In the genomic region with DNA sequence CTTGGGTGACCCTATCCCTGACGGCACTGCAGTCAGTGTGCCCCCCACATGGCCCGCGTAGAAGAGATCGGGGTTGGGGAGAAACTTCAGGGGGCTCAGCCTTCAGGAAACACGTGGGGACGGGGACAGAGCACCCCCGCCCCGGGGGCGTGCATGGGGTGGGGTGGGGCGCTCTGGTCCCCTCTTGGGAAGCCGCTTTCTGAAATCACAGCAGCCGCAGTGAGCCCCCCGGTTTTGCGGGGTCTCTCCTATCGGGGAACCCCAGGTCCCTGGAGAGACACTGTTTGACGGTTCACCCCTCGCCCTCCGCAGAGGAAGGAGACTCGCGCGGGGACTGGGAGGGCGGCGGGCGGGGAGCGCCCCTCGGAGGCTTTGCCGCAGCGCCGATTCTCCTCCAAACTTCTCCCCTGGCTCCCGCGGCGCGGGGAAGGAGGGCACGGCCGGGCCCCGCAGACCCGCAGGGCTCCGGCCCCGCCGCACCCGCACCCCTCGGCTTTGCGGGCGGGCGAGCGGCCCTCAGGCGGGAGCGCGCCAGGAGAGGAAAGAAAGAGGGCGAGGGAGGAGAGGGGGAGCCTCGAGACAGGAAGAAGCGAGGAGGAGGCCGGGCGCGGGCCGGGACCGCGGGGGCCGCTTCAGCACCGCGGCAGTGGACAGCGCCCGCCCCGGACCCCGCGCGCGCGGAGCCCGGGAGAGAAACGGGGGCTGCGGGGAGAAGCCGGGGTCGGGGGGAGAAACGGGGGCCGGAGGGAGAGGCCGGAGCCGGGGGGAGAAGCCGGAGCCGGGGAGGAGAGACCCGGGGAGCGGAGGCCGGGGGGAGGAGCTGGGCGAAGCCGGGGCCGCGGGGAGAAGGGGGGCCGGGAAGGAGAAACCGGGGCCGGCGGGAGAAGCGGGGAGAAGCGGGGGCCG, we compare ENCODE assay signal across 8 cellular contexts. TPM values are rescaled to one million over a fixed set of nuclear protein-coding genes. Genes with fewer than 3 reads are reported as not detected.
DNase-seq lines count a peak whose midpoint lies in the region; ATAC-seq, FAIRE-seq and TF ChIP-seq lines count a peak whose summit lies in the region.

No MANE protein-coding gene starts in this region.

- no peak overlapping the region for H3K4me3 ChIP-seq in CD4-positive, CD25-positive, alpha-beta regulatory T cell (ENCODE audit: low read depth, low read length)
- H3K4me3 ChIP-seq in bronchial epithelial cell (ENCODE audit: low read depth, low read length) (peak overlapping the region; percentile 17), liver (ENCODE audit: low read depth in 1 of 3, low read length in 3 of 3) (peak overlapping the region in 1 of 3 donors; percentile 65)

- no peak overlapping the region for H3K9ac ChIP-seq in liver (ENCODE audit: low read depth in 1 of 2, low read length in 2 of 2)

- no peaks in the 10 kb centered on the region for H3K36me3 ChIP-seq in CD4-positive, CD25-positive, alpha-beta regulatory T cell (ENCODE audit: control insufficient read depth, insufficient read depth, low read length)
- H3K36me3 ChIP-seq in bronchial epithelial cell (ENCODE audit: control insufficient read depth, insufficient read depth, low read length) (no peaks in the 10 kb centered on the region), liver (ENCODE audit: control insufficient read depth in 4 of 4, insufficient read depth in 3 of 4, low read depth in 1 of 4, low read length in 3 of 4) (no peaks in the 10 kb centered on the region)

- no peak for FAIRE-seq in bronchial epithelial cell (lab: Jason Lieb, UNC)

- peak; percentile 43 to 45 for ATAC-seq in CD4-positive, CD25-positive, alpha-beta regulatory T cell (ENCODE audit: low read depth in 2 of 2)
- ATAC-seq in GM21786 (IDR thresholded peaks at IDR 0.05; ENCODE audit: unreplicated experiment), result no peak

- 8% methylated on average over 94 of the region's 94 CpGs for WGBS in liver

- H3K27ac Mint-ChIP-seq in CD4-positive, CD25-positive, alpha-beta regulatory T cell, result no peak overlapping the region

- TF ChIP-seq RAD21 in liver (IDR thresholded peaks at IDR 0.05), result no peak

- H3K27ac ChIP-seq in CD4-positive, CD25-positive, alpha-beta regulatory T cell (ENCODE audit: insufficient read depth, low read length, poor library complexity, severe bottlenecking), result no peak overlapping the region
- no peak overlapping the region for H3K27ac ChIP-seq in liver (ENCODE audit: low read depth in 1 of 2, low read length in 2 of 2)

- no peaks in the 10 kb centered on the region for H3K27me3 ChIP-seq in CD4-positive, CD25-positive, alpha-beta regulatory T cell (ENCODE audit: control insufficient read depth, insufficient read depth, low read length)
- H3K27me3 ChIP-seq in bronchial epithelial cell (ENCODE audit: control insufficient read depth, insufficient read depth, low read length) (peaks cover 36% of the 10 kb centered on the region), liver (ENCODE audit: control insufficient read depth in 4 of 4, insufficient read depth in 4 of 4, low read length in 3 of 4) (no peaks in the 10 kb centered on the region)

- no peak for TF ChIP-seq CTCF in bronchial epithelial cell (IDR thresholded peaks at IDR 0.05; ENCODE audit: insufficient read depth, low read length, severe bottlenecking)
- no peak for TF ChIP-seq CTCF in liver (IDR thresholded peaks at IDR 0.05; ENCODE audit: low read depth, low read length, missing input control)

- H3K9me3 Mint-ChIP-seq in CD4-positive, CD25-positive, alpha-beta regulatory T cell, result peaks cover 0 to 3% (median 0%) of the 10 kb centered on the region in 7 donors

- H3K36me3 Mint-ChIP-seq in CD4-positive, CD25-positive, alpha-beta regulatory T cell, result no peaks in the 10 kb centered on the region

- peak in 1 of 3 donors; percentile 36 for DNase-seq in CD4-positive, CD25-positive, alpha-beta regulatory T cell
- DNase-seq in HuH-7 (ENCODE audit: low spot score), result peak; percentile 74
- no peak for DNase-seq in bronchial epithelial cell (ENCODE audit: low read depth)
- DNase-seq in H4 (ENCODE audit: low spot score), result no peak
- no peak for DNase-seq in NCI-H128 (lab: John Stamatoyannopoulos, UW; ENCODE audit: unreplicated experiment)
- no peak for DNase-seq in SHP77 (lab: John Stamatoyannopoulos, UW)

- H3K4me1 Mint-ChIP-seq in CD4-positive, CD25-positive, alpha-beta regulatory T cell, result peaks cover 0 to 10% (median 0%) of the 10 kb centered on the region in 4 donors

- peaks cover 18% of the 10 kb centered on the region for H3K4me1 ChIP-seq in CD4-positive, CD25-positive, alpha-beta regulatory T cell (ENCODE audit: control insufficient read depth, insufficient read depth, low read length, poor library complexity, severe bottlenecking)
- H3K4me1 ChIP-seq in liver (ENCODE audit: control insufficient read depth in 4 of 4, insufficient read depth in 4 of 4, low read length in 3 of 4), result peaks cover 2 to 12% (median 10%) of the 10 kb centered on the region in 4 donors

- H3K4me3 Mint-ChIP-seq in CD4-positive, CD25-positive, alpha-beta regulatory T cell, result peak overlapping the region in 1 of 4 donors; percentile 52

- peaks cover 36% of the 10 kb centered on the region for H3K27me3 Mint-ChIP-seq in CD4-positive, CD25-positive, alpha-beta regulatory T cell

- no peaks in the 10 kb centered on the region for H3K9me3 ChIP-seq in CD4-positive, CD25-positive, alpha-beta regulatory T cell (ENCODE audit: control insufficient read depth in 2 of 2, low read length in 2 of 2)
- no peaks in the 10 kb centered on the region for H3K9me3 ChIP-seq in liver (ENCODE audit: control insufficient read depth in 4 of 4, low read length in 3 of 4)

TF ChIP-seq in liver, 16 proteins besides CTCF, POLR2A, EP300 and RAD21:
- TF ChIP-seq, protein P1, sequence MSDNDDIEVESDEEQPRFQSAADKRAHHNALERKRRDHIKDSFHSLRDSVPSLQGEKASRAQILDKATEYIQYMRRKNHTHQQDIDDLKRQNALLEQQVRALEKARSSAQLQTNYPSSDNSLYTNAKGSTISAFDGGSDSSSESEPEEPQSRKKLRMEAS (IDR thresholded peaks at IDR 0.05), result no peak
- no peak for TF ChIP-seq SP1 (IDR thresholded peaks at IDR 0.05)
- TF ChIP-seq YY1 (IDR thresholded peaks at IDR 0.05), result no peak
- TF ChIP-seq FOXA1 (IDR thresholded peaks at IDR 0.05), result no peak
- TF ChIP-seq RXRA (IDR thresholded peaks at IDR 0.05), result no peak
- no peak for TF ChIP-seq TAF1 (conservative IDR thresholded peaks at IDR 0.05)
- TF ChIP-seq, protein P2, sequence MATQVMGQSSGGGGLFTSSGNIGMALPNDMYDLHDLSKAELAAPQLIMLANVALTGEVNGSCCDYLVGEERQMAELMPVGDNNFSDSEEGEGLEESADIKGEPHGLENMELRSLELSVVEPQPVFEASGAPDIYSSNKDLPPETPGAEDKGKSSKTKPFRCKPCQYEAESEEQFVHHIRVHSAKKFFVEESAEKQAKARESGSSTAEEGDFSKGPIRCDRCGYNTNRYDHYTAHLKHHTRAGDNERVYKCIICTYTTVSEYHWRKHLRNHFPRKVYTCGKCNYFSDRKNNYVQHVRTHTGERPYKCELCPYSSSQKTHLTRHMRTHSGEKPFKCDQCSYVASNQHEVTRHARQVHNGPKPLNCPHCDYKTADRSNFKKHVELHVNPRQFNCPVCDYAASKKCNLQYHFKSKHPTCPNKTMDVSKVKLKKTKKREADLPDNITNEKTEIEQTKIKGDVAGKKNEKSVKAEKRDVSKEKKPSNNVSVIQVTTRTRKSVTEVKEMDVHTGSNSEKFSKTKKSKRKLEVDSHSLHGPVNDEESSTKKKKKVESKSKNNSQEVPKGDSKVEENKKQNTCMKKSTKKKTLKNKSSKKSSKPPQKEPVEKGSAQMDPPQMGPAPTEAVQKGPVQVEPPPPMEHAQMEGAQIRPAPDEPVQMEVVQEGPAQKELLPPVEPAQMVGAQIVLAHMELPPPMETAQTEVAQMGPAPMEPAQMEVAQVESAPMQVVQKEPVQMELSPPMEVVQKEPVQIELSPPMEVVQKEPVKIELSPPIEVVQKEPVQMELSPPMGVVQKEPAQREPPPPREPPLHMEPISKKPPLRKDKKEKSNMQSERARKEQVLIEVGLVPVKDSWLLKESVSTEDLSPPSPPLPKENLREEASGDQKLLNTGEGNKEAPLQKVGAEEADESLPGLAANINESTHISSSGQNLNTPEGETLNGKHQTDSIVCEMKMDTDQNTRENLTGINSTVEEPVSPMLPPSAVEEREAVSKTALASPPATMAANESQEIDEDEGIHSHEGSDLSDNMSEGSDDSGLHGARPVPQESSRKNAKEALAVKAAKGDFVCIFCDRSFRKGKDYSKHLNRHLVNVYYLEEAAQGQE (IDR thresholded peaks at IDR 0.05), result peak; percentile 98

RNA-seq across cellular contexts. Expression of a gene that starts 0.6 kb away (rescaled TPM):
- total RNA-seq in CD4-positive, CD25-positive, alpha-beta regulatory T cell, result 0.62 TPM
- polyA plus RNA-seq in CD4-positive, CD25-positive, alpha-beta regulatory T cell, result under 1 TPM in 1 of 4 donors, not detected in 3; 0.16 TPM
- total RNA-seq in bronchial epithelial cell (not detected in 2 replicates), liver (under 1 TPM; 0.14 to 0.84 TPM)
- polyA plus RNA-seq in liver, result 1 to 10 TPM in 1 of 2 donors, under 1 TPM in 1; 0.76 to 2.8 TPM
- total RNA-seq in H4 (2014; rRNA removed; shearing (Covaris generic)), result 0.17 TPM in 1 of 2 replicates, not detected in the other
